In genomic region chr11:103091441-103091809, GRCh38 we compare ENCODE assay signal across 8 cellular contexts. TPM values are rescaled to one million over a fixed set of nuclear protein-coding genes. Genes with fewer than 3 reads are reported as not detected.
A peak's percentile ranks its signal among the peaks of the same experiment; 100 is the strongest.
DNase-seq lines count a peak whose midpoint lies in the region; ATAC-seq and TF ChIP-seq lines count a peak whose summit lies in the region.

No MANE protein-coding gene starts in this region.

- H3K9me3 ChIP-seq in heart left ventricle = no peaks in the 10 kb centered on the region

- H3K4me1 ChIP-seq in heart left ventricle = peaks cover 0 to 31% (median 25%) of the 10 kb centered on the region in 12 donors

- peaks cover 0 to 14% (median 0%) of the 10 kb centered on the region in 9 donors for H3K27me3 ChIP-seq in heart left ventricle

- H3K27ac ChIP-seq in heart left ventricle = peak overlapping the region; percentile 6 to 91 (median 82)

- DNase-seq in CD1c-positive myeloid dendritic cell (ENCODE audit: extremely low spot score) (peak; percentile 46), RPMI7951 (ENCODE audit: low read depth) (peak; percentile 48), heart left ventricle (peak; percentile 24 to 70 (median 36)), posterior cingulate gyrus (peak in 8 of 10 donors; percentile 18 to 92 (median 33)), 8988T (no peak)
- peak; percentile 67 for DNase-seq in activated naive CD4-positive, alpha-beta T cell treated with anti-CD3 and anti-CD28 coated beads, Interleukin-2, amount 50 U/mL, for 16 hours

- peaks cover 0 to 21% (median 0%) of the 10 kb centered on the region in 9 donors for H3K36me3 ChIP-seq in heart left ventricle

- no peak for TF ChIP-seq CTCF in heart left ventricle (IDR thresholded peaks at IDR 0.05)

- intact Hi-C loops in heart left ventricle (cut with DNase I) = no loop called here
- intact Hi-C loops in posterior cingulate gyrus (cut with DNase I) = no loop called here

- ATAC-seq in GM19328 (IDR thresholded peaks at IDR 0.05; ENCODE audit: unreplicated experiment) (peak; percentile 36), HG03354 (IDR thresholded peaks at IDR 0.05; ENCODE audit: poor library complexity, severe bottlenecking, unreplicated experiment) (peak; percentile 47), heart left ventricle (peak in 3 of 4 donors; percentile 59 to 71 (median 60))

- 0 to 1% (median 1%) methylated on average over 16 to 23 of the region's 23 CpGs for WGBS in heart left ventricle, 4 donors

- no peak for TF ChIP-seq POLR2A in heart left ventricle (IDR thresholded peaks at IDR 0.05)

- H3K4me3 ChIP-seq in heart left ventricle = peak overlapping the region; percentile 60 to 99 (median 92)

RNA-seq across cellular contexts. Expression of gene DCUN1D5, which starts 0.5 kb away (rescaled TPM):
- total RNA-seq in RPMI7951 (2014; rRNA removed; shearing (Covaris generic)) = 81.6 and 106 TPM in 2 replicates
- total RNA-seq in heart left ventricle = 10 to 100 TPM; 17.6 to 37.9 (median 24.5) TPM
- polyA plus RNA-seq in heart left ventricle = 10 to 100 TPM; 11.9 to 51.6 TPM

RNA-seq across cellular contexts. Expression of gene DYNC2H1, which starts 17.8 kb away (rescaled TPM):
- 13.8 and 18.5 TPM in 2 replicates for total RNA-seq in RPMI7951 (2014; rRNA removed; shearing (Covaris generic))
- 1 to 10 TPM; 2.3 to 7.2 (median 3.8) TPM for total RNA-seq in heart left ventricle
- 1 to 10 TPM; 2.4 to 3.0 TPM for polyA plus RNA-seq in heart left ventricle
